ENCODE assay signal across 25 cellular contexts in genomic region chr2:10362898-10363195, GRCh38.
"Had no signal": no experiment of that assay in that cellular context is flagged by ENCODE, and none has a peak within 500 bp of the region (broad histone marks: within the 10 kb centered on the region; RNA-seq: fewer than 3 reads in every experiment).

No MANE protein-coding gene starts in this region.

- H3K9me3 ChIP-seq: left lung, lower lobe of right lung, pancreas, prostate gland, sigmoid colon, spleen, thyroid gland, transverse colon, uterus had no signal

- FAIRE-seq: keratinocyte, pancreas, small intestine had no signal

- H3K4me2 ChIP-seq: neural progenitor cell had no signal

- H3K27me3 Mint-ChIP-seq: naive thymus-derived CD8-positive, alpha-beta T cell; stimulated activated naive CD8-positive, alpha-beta T cell treated with anti-CD3 and anti-CD28 coated beads, Interleukin-15, amount 100 ng/mL, for 72 hours had no signal

- H3K27ac ChIP-seq: left lung, neural progenitor cell, prostate gland, sigmoid colon, spleen, thyroid gland, transverse colon, uterus had no signal

- H3K27me3 ChIP-seq: left lung, neural progenitor cell, pancreas, sigmoid colon, spleen, thyroid gland, transverse colon, uterus had no signal

- H3K9ac ChIP-seq: neural progenitor cell had no signal

- H3K36me3 ChIP-seq: neural progenitor cell, pancreas, prostate gland, sigmoid colon, thyroid gland, transverse colon, uterus had no signal

- ATAC-seq: left cardiac atrium; left lung; lower lobe of right lung; naive thymus-derived CD8-positive, alpha-beta T cell; right cardiac atrium; stimulated activated naive CD8-positive, alpha-beta T cell treated with anti-CD3 and anti-CD28 coated beads, Interleukin-15, amount 100 ng/mL, for 72 hours had no signal

- H3K27ac Mint-ChIP-seq: nephron progenitor cell, neural progenitor cell had no signal

- H2AFZ ChIP-seq: neural progenitor cell had no signal

- H3K4me3 ChIP-seq: left lung, lower lobe of right lung, neural progenitor cell, pancreas, prostate gland, sigmoid colon, spleen, thyroid gland, transverse colon, uterus had no signal

- H3K36me3 Mint-ChIP-seq: neural progenitor cell had no signal

- H3K9me3 Mint-ChIP-seq: naive thymus-derived CD8-positive, alpha-beta T cell; nephron progenitor cell; neural progenitor cell; stimulated activated effector memory CD8-positive, alpha-beta T cell treated with anti-CD3 and anti-CD28 coated beads, Interleukin-12 subunit alpha, Interleukin-12 subunit beta, amount 100 ng/mL, for 72 hours; stimulated activated naive CD8-positive, alpha-beta T cell treated with anti-CD3 and anti-CD28 coated beads, Interleukin-15, amount 100 ng/mL, for 72 hours had no signal

- H3K4me1 ChIP-seq: prostate gland, sigmoid colon, thyroid gland had no signal

- H3K4me3 Mint-ChIP-seq: naive thymus-derived CD8-positive, alpha-beta T cell; nephron progenitor cell; neural progenitor cell; stimulated activated effector memory CD8-positive, alpha-beta T cell treated with anti-CD3 and anti-CD28 coated beads, Interleukin-12 subunit alpha, Interleukin-12 subunit beta, amount 100 ng/mL, for 72 hours; stimulated activated naive CD8-positive, alpha-beta T cell treated with anti-CD3 and anti-CD28 coated beads, Interleukin-15, amount 100 ng/mL, for 72 hours had no signal

- DNase-seq: hippocampal formation; kidney glomerular epithelial cell; left cardiac atrium; lower lobe of right lung; mammary epithelial cell; mesenchymal stem cell; naive thymus-derived CD8-positive, alpha-beta T cell; nephron progenitor cell; pancreas; retina; right cardiac atrium; sigmoid colon; small intestine; spleen; stimulated activated CD4-positive, alpha-beta T cell treated with anti-CD3 and anti-CD28 coated beads, Interleukin-4, amount 100 ng/mL, for 24 hours; stimulated activated naive CD4-positive, alpha-beta T cell treated with Interleukin-2 at 50 U/mL for 16 hours; stimulated activated naive CD8-positive, alpha-beta T cell treated with anti-CD3 and anti-CD28 coated beads, Interleukin-15, amount 100 ng/mL, for 72 hours; thyroid gland; transverse colon; uterus had no signal
